ENCODE assay signal across 19 cellular contexts in the genomic region with DNA sequence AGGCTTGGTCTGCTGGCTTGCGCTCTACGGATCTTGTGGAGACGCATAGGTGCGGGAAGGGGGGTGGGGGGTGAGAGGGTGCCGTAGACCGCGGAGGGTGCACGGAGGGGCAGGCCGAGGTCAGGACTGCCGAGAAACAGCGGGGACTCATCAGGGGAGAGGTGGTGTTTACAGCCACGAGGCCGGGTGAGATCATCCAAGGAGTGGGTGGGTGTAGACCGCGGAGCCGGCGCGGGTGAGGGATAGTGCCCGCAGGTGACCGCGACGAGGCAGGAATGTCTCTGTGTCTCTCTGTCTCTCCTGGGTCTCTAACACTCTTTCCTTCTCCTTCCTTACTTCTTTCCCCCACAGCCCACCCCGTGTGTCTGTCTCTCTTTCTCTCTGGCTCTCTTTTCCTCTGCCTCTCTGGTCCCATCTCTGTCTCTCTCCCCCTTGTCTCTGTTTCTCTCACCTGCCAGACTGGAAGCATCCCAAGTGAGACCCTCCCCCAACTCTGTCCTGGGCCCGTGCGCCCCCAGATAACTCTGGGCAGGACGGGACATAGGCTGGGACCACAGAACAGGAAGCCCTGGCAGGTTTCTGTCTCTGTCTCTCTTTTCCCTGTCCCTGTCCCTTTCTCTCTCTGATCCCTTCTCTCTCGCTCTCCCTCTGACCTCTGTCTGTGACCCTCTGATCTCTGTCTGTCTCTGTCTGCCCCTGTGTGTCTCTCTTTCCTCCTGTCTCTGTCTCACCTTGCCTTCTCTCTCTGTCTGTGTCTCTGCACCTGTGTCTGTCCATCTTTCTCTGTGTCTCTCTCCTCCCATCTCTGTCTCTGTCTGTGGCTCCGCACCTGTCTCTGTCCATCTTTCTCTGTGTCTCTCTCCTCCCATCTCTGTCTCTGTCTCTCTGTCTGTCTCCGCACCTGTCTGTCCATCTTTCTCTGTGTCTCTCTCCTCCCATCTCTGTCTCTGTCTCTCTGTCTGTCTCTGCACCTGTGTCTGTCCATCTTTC. TPM values are rescaled to one million over a fixed set of nuclear protein-coding genes. Genes with fewer than 3 reads are reported as not detected.
A peak's percentile ranks its signal among the peaks of the same experiment; 100 is the strongest.
DNase-seq lines count a peak whose midpoint lies in the region; ATAC-seq lines count a peak whose summit lies in the region.
"Had no signal": no experiment of that assay in that cellular context is flagged by ENCODE, and none has a peak within 500 bp of the region (broad histone marks: within the 10 kb centered on the region; RNA-seq: fewer than 3 reads in every experiment).

No MANE protein-coding gene starts in this region.

- H2BK5ac ChIP-seq in mesendoderm (ENCODE audit: low read length): no peak overlapping the region

- no peaks in the 10 kb centered on the region for H3K36me3 Mint-ChIP-seq in activated naive CD8-positive, alpha-beta T cell treated with anti-CD3 and anti-CD28 coated beads for 36 hours
- H3K36me3 Mint-ChIP-seq in natural killer cell treated with Interleukin-12 subunit alpha and Interleukin-12 subunit beta and Interleukin-15 and Interleukin-18, amount 100 ng/mL, for 72 hours: no peaks in the 10 kb centered on the region
- no peaks in the 10 kb centered on the region for H3K36me3 Mint-ChIP-seq in naive thymus-derived CD8-positive, alpha-beta T cell
- H3K36me3 Mint-ChIP-seq: immature natural killer cell, mesothelial cell of epicardium had no signal

- H3K56ac ChIP-seq in mesendoderm (ENCODE audit: low read length): no peak overlapping the region

- 10 to 19% methylated on average over 10 to 29 of the region's 29 CpGs for WGBS in GM23248 (ENCODE audit: low coverage in 1 of 2, low lambda C conversion rate in 2 of 2, missing lambda C conversion rate in 2 of 2), 2 experiments
- WGBS in mesendoderm (ENCODE audit: extremely low coverage, insufficient coverage, low lambda C conversion rate): no CpG with 5 or more reads among the region's 29 CpGs

- peak; percentile 34 for DNase-seq in COLO668 (lab: John Stamatoyannopoulos, UW; ENCODE audit: unreplicated experiment)
- DNase-seq in GM23248: peak; percentile 51
- peak; percentile 47 for DNase-seq in activated naive CD8-positive, alpha-beta T cell treated with anti-CD3 and anti-CD28 coated beads for 36 hours
- DNase-seq in natural killer cell treated with Interleukin-12 subunit alpha and Interleukin-12 subunit beta and Interleukin-15 and Interleukin-18, amount 100 ng/mL, for 72 hours (ENCODE audit: low spot score): no peak
- DNase-seq in naive thymus-derived CD8-positive, alpha-beta T cell: no peak
- DNase-seq in mesendoderm: no peak
- DNase-seq: activated effector memory CD4-positive, alpha-beta T cell treated with Interleukin-2 at 50 U/mL for 16 hours; C1 segment of cervical spinal cord; effector CD4-positive, alpha-beta T cell; immature natural killer cell; NCI-H1436; NCI-H446; ovary; spleen had no signal

- H3K79me1 ChIP-seq in mesendoderm (ENCODE audit: low read length): no peaks in the 10 kb centered on the region

- no peaks in the 10 kb centered on the region for H4K20me1 ChIP-seq in GM23248 (ENCODE audit: insufficient read depth)

- H3K4me1 ChIP-seq in GM23248 (ENCODE audit: insufficient read depth) (no peaks in the 10 kb centered on the region), mesendoderm (ENCODE audit: control insufficient read depth, low read depth, low read length) (no peaks in the 10 kb centered on the region)
- H3K4me1 ChIP-seq: breast epithelium had no signal

- H3K36me3 ChIP-seq in GM23248 (ENCODE audit: low read depth): no peaks in the 10 kb centered on the region
- no peaks in the 10 kb centered on the region for H3K36me3 ChIP-seq in mesendoderm (ENCODE audit: control insufficient read depth, insufficient read depth, low read length)
- H3K36me3 ChIP-seq: breast epithelium, ovary, spleen had no signal

- ATAC-seq in natural killer cell treated with Interleukin-12 subunit alpha and Interleukin-12 subunit beta and Interleukin-15 and Interleukin-18, amount 100 ng/mL, for 72 hours: peak; percentile 55 to 57
- no peak for ATAC-seq in naive thymus-derived CD8-positive, alpha-beta T cell
- ATAC-seq in GM18861 (IDR thresholded peaks at IDR 0.05; ENCODE audit: unreplicated experiment): no peak
- ATAC-seq in HG02763 (IDR thresholded peaks at IDR 0.05; ENCODE audit: unreplicated experiment): no peak
- ATAC-seq: SK-N-SH treated with all-trans-retinoic acid at 6 μM for 48 hours had no signal

- no peak overlapping the region for H2BK120ac ChIP-seq in mesendoderm (ENCODE audit: low read depth, low read length)

- H3F3A ChIP-seq in GM23248 (ENCODE audit: insufficient read depth): no peaks in the 10 kb centered on the region

- H3K27ac ChIP-seq in GM23248: no peak overlapping the region
- H3K27ac ChIP-seq in mesendoderm (ENCODE audit: low read depth, low read length): no peak overlapping the region
- H3K27ac ChIP-seq: ovary, spleen had no signal

- H2BK15ac ChIP-seq in mesendoderm (replicated peaks; ENCODE audit: low read depth): no peak overlapping the region

- H3K9ac ChIP-seq in GM23248 (no peak overlapping the region), mesendoderm (ENCODE audit: low read length) (no peak overlapping the region)

- no peak overlapping the region for H3K18ac ChIP-seq in mesendoderm (ENCODE audit: low read length)

- peaks cover 53% of the 10 kb centered on the region for H3K27me3 ChIP-seq in GM23248 (replicated peaks; ENCODE audit: insufficient read depth)
- H3K27me3 ChIP-seq in mesendoderm (ENCODE audit: insufficient read depth, low read length, poor library complexity): peaks cover 17% of the 10 kb centered on the region
- H3K27me3 ChIP-seq: ovary had no signal

- no peak overlapping the region for H3K27ac Mint-ChIP-seq in activated naive CD8-positive, alpha-beta T cell treated with anti-CD3 and anti-CD28 coated beads for 36 hours
- H3K27ac Mint-ChIP-seq in natural killer cell treated with Interleukin-12 subunit alpha and Interleukin-12 subunit beta and Interleukin-15 and Interleukin-18, amount 100 ng/mL, for 72 hours: no peak overlapping the region
- no peak overlapping the region for H3K27ac Mint-ChIP-seq in naive thymus-derived CD8-positive, alpha-beta T cell
- H3K27ac Mint-ChIP-seq: immature natural killer cell, mesothelial cell of epicardium had no signal

- H3K9me2 ChIP-seq in GM23248 (ENCODE audit: insufficient read depth): no peaks in the 10 kb centered on the region

- H3K4ac ChIP-seq in mesendoderm (ENCODE audit: low read depth, low read length): no peak overlapping the region

- no peak overlapping the region for H3K23ac ChIP-seq in mesendoderm (ENCODE audit: low read length)

- no peak overlapping the region for H3K4me3 Mint-ChIP-seq in activated naive CD8-positive, alpha-beta T cell treated with anti-CD3 and anti-CD28 coated beads for 36 hours
- H3K4me3 Mint-ChIP-seq in natural killer cell treated with Interleukin-12 subunit alpha and Interleukin-12 subunit beta and Interleukin-15 and Interleukin-18, amount 100 ng/mL, for 72 hours: no peak overlapping the region
- no peak overlapping the region for H3K4me3 Mint-ChIP-seq in naive thymus-derived CD8-positive, alpha-beta T cell
- H3K4me3 Mint-ChIP-seq: immature natural killer cell, mesothelial cell of epicardium had no signal

- H4K8ac ChIP-seq in mesendoderm (ENCODE audit: low read depth, low read length): no peak overlapping the region

- H3K4me3 ChIP-seq in GM23248: no peak overlapping the region
- no peak overlapping the region for H3K4me3 ChIP-seq in mesendoderm (ENCODE audit: low read length)
- H3K4me3 ChIP-seq: ovary, spleen had no signal

- H3K4me2 ChIP-seq in GM23248 (ENCODE audit: unreplicated experiment): no peak overlapping the region
- H3K4me2 ChIP-seq in mesendoderm (ENCODE audit: low read length): no peak overlapping the region

- H3K27me3 Mint-ChIP-seq in activated naive CD8-positive, alpha-beta T cell treated with anti-CD3 and anti-CD28 coated beads for 36 hours: peaks cover 40% of the 10 kb centered on the region
- peaks cover 36 to 37% of the 10 kb centered on the region in 2 donors for H3K27me3 Mint-ChIP-seq in natural killer cell treated with Interleukin-12 subunit alpha and Interleukin-12 subunit beta and Interleukin-15 and Interleukin-18, amount 100 ng/mL, for 72 hours
- H3K27me3 Mint-ChIP-seq in naive thymus-derived CD8-positive, alpha-beta T cell: peaks cover 10 to 50% (median 36%) of the 10 kb centered on the region in 5 donors

- POLR2A ChIA-PET in naive thymus-derived CD8-positive, alpha-beta T cell (lab: Charles Lee): no interaction called here

- no peaks in the 10 kb centered on the region for H3K9me3 ChIP-seq in GM23248 (ENCODE audit: low read depth)
- H3K9me3 ChIP-seq: breast epithelium, ovary, spleen had no signal

- no peak overlapping the region for H4K5ac ChIP-seq in mesendoderm (ENCODE audit: low read length)

- no peak overlapping the region for H2AK5ac ChIP-seq in mesendoderm (ENCODE audit: low read length)

- no peak overlapping the region for H2AFZ ChIP-seq in GM23248

- no peaks in the 10 kb centered on the region for H3K9me3 Mint-ChIP-seq in activated naive CD8-positive, alpha-beta T cell treated with anti-CD3 and anti-CD28 coated beads for 36 hours
- H3K9me3 Mint-ChIP-seq in natural killer cell treated with Interleukin-12 subunit alpha and Interleukin-12 subunit beta and Interleukin-15 and Interleukin-18, amount 100 ng/mL, for 72 hours: no peaks in the 10 kb centered on the region
- no peaks in the 10 kb centered on the region for H3K9me3 Mint-ChIP-seq in naive thymus-derived CD8-positive, alpha-beta T cell
- H3K9me3 Mint-ChIP-seq: immature natural killer cell, mesothelial cell of epicardium had no signal

- H3K79me2 ChIP-seq in GM23248 (ENCODE audit: insufficient read depth) (no peaks in the 10 kb centered on the region), mesendoderm (ENCODE audit: control insufficient read depth, insufficient read depth, low read length) (no peaks in the 10 kb centered on the region)

- H3K4me1 Mint-ChIP-seq in activated naive CD8-positive, alpha-beta T cell treated with anti-CD3 and anti-CD28 coated beads for 36 hours: peaks cover 10% of the 10 kb centered on the region
- H3K4me1 Mint-ChIP-seq in natural killer cell treated with Interleukin-12 subunit alpha and Interleukin-12 subunit beta and Interleukin-15 and Interleukin-18, amount 100 ng/mL, for 72 hours (ENCODE audit: low read depth in 2 of 2): peaks cover 0 to 7% of the 10 kb centered on the region in 2 donors
- peaks cover 3 to 16% (median 10%) of the 10 kb centered on the region in 4 donors for H3K4me1 Mint-ChIP-seq in naive thymus-derived CD8-positive, alpha-beta T cell

- in situ Hi-C loops in GM23248 (cut with MboI): loop anchor here (25.0 kb wide), 1 partner anchor 551 kb away; the partner anchor contains the start of gene NAPSA

RNA-seq across cellular contexts. Expression of gene KLK4, which starts 1.8 kb away (rescaled TPM):
- total RNA-seq in GM23248 (2014; rRNA removed; shearing (Covaris generic)): not detected in 2 replicates
- polyA plus RNA-seq in GM23248 (2016; fragmentation: Nextera tagmentation; extraction: Ambion mirVana): not detected in 2 replicates
- total RNA-seq in activated naive CD8-positive, alpha-beta T cell treated with anti-CD3 and anti-CD28 coated beads for 36 hours: not detected
- not detected for total RNA-seq in natural killer cell treated with Interleukin-12 subunit alpha and Interleukin-12 subunit beta and Interleukin-15 and Interleukin-18, amount 100 ng/mL, for 72 hours
- not detected for total RNA-seq in naive thymus-derived CD8-positive, alpha-beta T cell
- polyA plus RNA-seq in naive thymus-derived CD8-positive, alpha-beta T cell: not detected
- polyA plus RNA-seq in mesendoderm (2013, experiment 1 of 2): 0.03 TPM
- polyA plus RNA-seq in mesendoderm (2013, experiment 2 of 2): not detected
- total RNA-seq: breast epithelium, mesothelial cell of epicardium, spleen had no signal
- polyA plus RNA-seq: immature natural killer cell, ovary had no signal

RNA-seq across cellular contexts. Expression of gene KLK2, which starts 39.8 kb away (rescaled TPM):
- not detected in 2 replicates for total RNA-seq in GM23248 (2014; rRNA removed; shearing (Covaris generic))
- not detected in 2 replicates for polyA plus RNA-seq in GM23248 (2016; fragmentation: Nextera tagmentation; extraction: Ambion mirVana)
- total RNA-seq in activated naive CD8-positive, alpha-beta T cell treated with anti-CD3 and anti-CD28 coated beads for 36 hours: under 1 TPM; 0.38 to 0.45 TPM
- not detected for total RNA-seq in natural killer cell treated with Interleukin-12 subunit alpha and Interleukin-12 subunit beta and Interleukin-15 and Interleukin-18, amount 100 ng/mL, for 72 hours
- total RNA-seq in naive thymus-derived CD8-positive, alpha-beta T cell: not detected
- polyA plus RNA-seq in naive thymus-derived CD8-positive, alpha-beta T cell: not detected
- not detected for polyA plus RNA-seq in mesendoderm (2013, experiment 1 of 2)
- not detected for polyA plus RNA-seq in mesendoderm (2013, experiment 2 of 2)
- total RNA-seq: mesothelial cell of epicardium, ovary had no signal
- polyA plus RNA-seq: immature natural killer cell, ovary had no signal

RNA-seq across cellular contexts. Expression of gene KLK5, which starts 39.8 kb away (rescaled TPM):
- not detected in 2 replicates for total RNA-seq in GM23248 (2014; rRNA removed; shearing (Covaris generic))
- polyA plus RNA-seq in GM23248 (2016; fragmentation: Nextera tagmentation; extraction: Ambion mirVana): 0.23 TPM in 1 of 2 replicates, not detected in the other
- not detected for total RNA-seq in activated naive CD8-positive, alpha-beta T cell treated with anti-CD3 and anti-CD28 coated beads for 36 hours
- total RNA-seq in natural killer cell treated with Interleukin-12 subunit alpha and Interleukin-12 subunit beta and Interleukin-15 and Interleukin-18, amount 100 ng/mL, for 72 hours: not detected
- not detected for total RNA-seq in naive thymus-derived CD8-positive, alpha-beta T cell
- polyA plus RNA-seq in naive thymus-derived CD8-positive, alpha-beta T cell: not detected
- polyA plus RNA-seq in mesendoderm (2013, experiment 1 of 2): 0.70 TPM
- polyA plus RNA-seq in mesendoderm (2013, experiment 2 of 2): 0.59 TPM
- polyA plus RNA-seq: immature natural killer cell, ovary had no signal

RNA-seq across cellular contexts. Expression of gene KLK6, which starts 56.4 kb away (rescaled TPM):
- not detected in 2 replicates for total RNA-seq in GM23248 (2014; rRNA removed; shearing (Covaris generic))
- not detected in 2 replicates for polyA plus RNA-seq in GM23248 (2016; fragmentation: Nextera tagmentation; extraction: Ambion mirVana)
- not detected for total RNA-seq in activated naive CD8-positive, alpha-beta T cell treated with anti-CD3 and anti-CD28 coated beads for 36 hours
- not detected for total RNA-seq in natural killer cell treated with Interleukin-12 subunit alpha and Interleukin-12 subunit beta and Interleukin-15 and Interleukin-18, amount 100 ng/mL, for 72 hours
- not detected for total RNA-seq in naive thymus-derived CD8-positive, alpha-beta T cell
- polyA plus RNA-seq in naive thymus-derived CD8-positive, alpha-beta T cell: not detected
- polyA plus RNA-seq in mesendoderm (2013, experiment 1 of 2): 0.60 TPM
- 0.69 TPM for polyA plus RNA-seq in mesendoderm (2013, experiment 2 of 2)
- polyA plus RNA-seq: immature natural killer cell had no signal

RNA-seq across cellular contexts. Expression of gene KLK3, which starts 58.3 kb away (rescaled TPM):
- not detected in 2 replicates for total RNA-seq in GM23248 (2014; rRNA removed; shearing (Covaris generic))
- not detected in 2 replicates for polyA plus RNA-seq in GM23248 (2016; fragmentation: Nextera tagmentation; extraction: Ambion mirVana)
- not detected for total RNA-seq in activated naive CD8-positive, alpha-beta T cell treated with anti-CD3 and anti-CD28 coated beads for 36 hours
- not detected for total RNA-seq in natural killer cell treated with Interleukin-12 subunit alpha and Interleukin-12 subunit beta and Interleukin-15 and Interleukin-18, amount 100 ng/mL, for 72 hours
- not detected for total RNA-seq in naive thymus-derived CD8-positive, alpha-beta T cell
- not detected for polyA plus RNA-seq in naive thymus-derived CD8-positive, alpha-beta T cell
- not detected for polyA plus RNA-seq in mesendoderm (2013, experiment 1 of 2)
- polyA plus RNA-seq in mesendoderm (2013, experiment 2 of 2): not detected
- total RNA-seq: mesothelial cell of epicardium, spleen had no signal
- polyA plus RNA-seq: immature natural killer cell had no signal

Comparison
In these comparisons a context has a peak if more than half of its experiments do, and no peak if none do; other contexts are left out.
1. DNase-seq: peak in COLO668 (single experiment), GM23248 (single experiment) and activated naive CD8-positive, alpha-beta T cell treated with anti-CD3 and anti-CD28 coated beads for 36 hours (single experiment); none in natural killer cell treated with Interleukin-12 subunit alpha and Interleukin-12 subunit beta and Interleukin-15 and Interleukin-18, amount 100 ng/mL, for 72 hours (single experiment), naive thymus-derived CD8-positive, alpha-beta T cell (0 of 10) and mesendoderm (single experiment).
2. ATAC-seq: peak in natural killer cell treated with Interleukin-12 subunit alpha and Interleukin-12 subunit beta and Interleukin-15 and Interleukin-18, amount 100 ng/mL, for 72 hours (2 of 2); none in naive thymus-derived CD8-positive, alpha-beta T cell (0 of 2), GM18861 (single experiment) and HG02763 (single experiment).